In genomic region chr1:188027613-188028012, GRCh38 we compare ENCODE assay signal across 7 cellular contexts.
DNase-seq lines count a peak whose midpoint lies in the region; ATAC-seq and TF ChIP-seq lines count a peak whose summit lies in the region.

No MANE protein-coding gene starts in this region.

- in situ Hi-C loops in astrocyte of the cerebellum (cut with HindIII; ENCODE audit: low sequenced_read_pairs): no loop called here

- no peaks in the 10 kb centered on the region for H3K36me3 ChIP-seq in vagina

- DNase-seq in astrocyte of the cerebellum (ENCODE audit: low read depth): peak; percentile 83
- no peak for DNase-seq in sciatic nerve (ENCODE audit: low spot score)
- no peak for DNase-seq in 8988T
- no peak for DNase-seq in CD1c-positive myeloid dendritic cell (ENCODE audit: extremely low spot score)
- DNase-seq in vagina (ENCODE audit: extremely low spot score in 2 of 2): no peak

- TF ChIP-seq CTCF in astrocyte of the cerebellum (IDR thresholded peaks at IDR 0.05; ENCODE audit: low read depth, low read length, missing control alignments): no peak
- TF ChIP-seq CTCF in vagina (IDR thresholded peaks at IDR 0.05): no peak

- intact Hi-C loops in sciatic nerve (cut with DNase I): no loop called here
- intact Hi-C loops in vagina (cut with DNase I): no loop called here

- H3K27ac ChIP-seq in vagina: no peak overlapping the region

- H3K4me1 ChIP-seq in vagina: no peaks in the 10 kb centered on the region

- H3K4me3 ChIP-seq in astrocyte of the cerebellum (ENCODE audit: low read depth, low read length): no peak overlapping the region
- H3K4me3 ChIP-seq in vagina: no peak overlapping the region

- H3K27me3 ChIP-seq in vagina: no peaks in the 10 kb centered on the region

- no peak for TF ChIP-seq POLR2A in vagina (IDR thresholded peaks at IDR 0.05)

- peak; percentile 93 for ATAC-seq in GM18909 (IDR thresholded peaks at IDR 0.05; ENCODE audit: poor library complexity, unreplicated experiment)
- ATAC-seq in HG03064 (IDR thresholded peaks at IDR 0.05; ENCODE audit: low read depth, unreplicated experiment): peak; percentile 85
- peak; percentile 61 for ATAC-seq in sciatic nerve

- H3K9me3 ChIP-seq in vagina: no peaks in the 10 kb centered on the region
